Comparison of ENCODE assay signal across 27 cellular contexts in the genomic region with DNA sequence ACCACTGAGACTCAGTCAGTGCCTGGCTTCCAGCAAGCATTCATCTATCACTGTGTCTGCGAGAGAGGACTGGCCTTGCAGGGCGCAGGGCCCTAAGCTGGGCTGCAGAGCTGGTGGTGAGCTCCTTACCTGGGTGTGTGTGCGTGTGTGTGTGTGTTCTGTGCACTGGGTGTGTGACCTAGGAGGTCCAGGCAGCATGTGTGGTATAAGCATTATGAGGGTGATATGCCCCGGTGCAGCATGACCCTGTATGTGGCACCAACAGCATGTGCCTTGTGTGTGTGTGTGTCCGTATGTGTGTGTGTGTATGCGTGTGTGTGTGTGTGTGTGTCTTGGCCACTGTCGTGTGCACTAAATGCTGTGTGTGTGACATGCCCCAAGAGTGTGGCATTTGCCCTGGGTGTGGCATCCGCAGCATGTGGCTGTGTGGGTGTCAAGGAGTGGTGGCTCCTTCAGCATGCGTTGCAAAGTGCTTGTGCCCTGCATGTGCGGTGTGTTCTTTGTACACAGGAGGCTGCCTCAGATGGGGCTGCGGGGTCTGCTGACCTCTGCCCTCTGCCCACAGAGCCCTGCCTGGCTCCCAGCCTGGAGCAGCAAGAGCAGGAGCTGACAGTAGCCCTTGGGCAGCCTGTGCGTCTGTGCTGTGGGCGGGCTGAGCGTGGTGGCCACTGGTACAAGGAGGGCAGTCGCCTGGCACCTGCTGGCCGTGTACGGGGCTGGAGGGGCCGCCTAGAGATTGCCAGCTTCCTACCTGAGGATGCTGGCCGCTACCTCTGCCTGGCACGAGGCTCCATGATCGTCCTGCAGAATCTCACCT. TPM values are rescaled to one million over a fixed set of nuclear protein-coding genes. Genes with fewer than 3 reads are reported as not detected.
A peak's percentile ranks its signal among the peaks of the same experiment; 100 is the strongest.
DNase-seq lines count a peak whose midpoint lies in the region; ATAC-seq and TF ChIP-seq lines count a peak whose summit lies in the region.
"Had no signal": no experiment of that assay in that cellular context is flagged by ENCODE, and none has a peak within 500 bp of the region (broad histone marks: within the 10 kb centered on the region; RNA-seq: fewer than 3 reads in every experiment).

No MANE protein-coding gene starts in this region.

- H2BK15ac ChIP-seq in mesenchymal stem cell (ENCODE audit: low read depth, poor library complexity, severe bottlenecking) = no peak overlapping the region

- no peak for TF ChIP-seq CTCF in choroid plexus epithelial cell (conservative IDR thresholded peaks at IDR 0.05; ENCODE audit: low read depth, low read length)
- TF ChIP-seq CTCF in spleen (IDR thresholded peaks at IDR 0.05 in 8 of 11, conservative IDR thresholded peaks at IDR 0.05 in 3 of 11) = no peak

- H2BK5ac ChIP-seq in mesenchymal stem cell (ENCODE audit: low read depth, low read length, poor library complexity, severe bottlenecking) = no peak overlapping the region

- peak; percentile 18 for DNase-seq in H7
- DNase-seq in choroid plexus epithelial cell (ENCODE audit: low read depth) = peak; percentile 18
- no peak for DNase-seq in mesenchymal stem cell
- no peak for DNase-seq in spleen
- DNase-seq in EL = no peak
- DNase-seq in activated CD4-positive, alpha-beta T cell treated with anti-CD3 and anti-CD28 coated beads for 1 hour = no peak
- no peak for DNase-seq in A172 (ENCODE audit: low spot score)
- DNase-seq: activated CD4-positive, alpha-beta T cell treated with anti-CD3 and anti-CD28 coated beads, Interleukin-2, amount 50 U/mL, for 1 hour; activated naive CD4-positive, alpha-beta T cell treated with anti-CD3 and anti-CD28 coated beads, Interleukin-2, amount 50 U/mL, for 16 hours; amniotic stem cell; cortex of kidney; effector memory CD8-positive, alpha-beta T cell; mesendoderm; NCI-H146; NCI-H510A; occipital lobe; stimulated activated CD4-positive, alpha-beta T cell treated with anti-CD3 and anti-CD28 coated beads, Interleukin-2, amount 100 ng/mL, for 24 hours; T-helper 9 cell; WERI-Rb-1 had no signal

- peaks cover 58% of the 10 kb centered on the region for H3K4me1 ChIP-seq in mesenchymal stem cell (ENCODE audit: control insufficient read depth, insufficient read depth, low read depth, low read length)
- peaks cover 6 to 83% (median 27%) of the 10 kb centered on the region in 6 donors for H3K4me1 ChIP-seq in spleen

- WGBS in mesenchymal stem cell = 89% methylated on average over 21 of the region's 21 CpGs
- WGBS in spleen, 5 donors = 74 to 94% (median 80%) methylated on average over 15 to 21 of the region's 21 CpGs

- H3K9me3 ChIP-seq in mesenchymal stem cell (ENCODE audit: control insufficient read depth, low read length) = no peaks in the 10 kb centered on the region
- no peaks in the 10 kb centered on the region for H3K9me3 ChIP-seq in spleen
- H3K9me3 ChIP-seq: breast epithelium, heart right ventricle, tibial nerve had no signal

- H3K4me2 ChIP-seq in mesenchymal stem cell (ENCODE audit: low read length, poor library complexity, severe bottlenecking) = no peak overlapping the region
- H3K4me2 ChIP-seq: GM23338 had no signal

- peak overlapping the region in 1 of 2 experiments; percentile 21 for H2BK12ac ChIP-seq in mesenchymal stem cell (ENCODE audit: low read length in 2 of 2)

- intact Hi-C loops in spleen (cut with DNase I; ENCODE audit: low total_unique reads) = no loop called here

- peak overlapping the region in 1 of 2 experiments; percentile 19 for H3K14ac ChIP-seq in mesenchymal stem cell (ENCODE audit: low read length in 2 of 2)

- H3K79me1 ChIP-seq in mesenchymal stem cell (replicated peaks; ENCODE audit: low read length, poor library complexity, severe bottlenecking) = peaks cover 7% of the 10 kb centered on the region

- no peak overlapping the region for H3K4me3 ChIP-seq in H7 (ENCODE audit: insufficient read depth, low read depth, low read length)
- no peak overlapping the region for H3K4me3 ChIP-seq in choroid plexus epithelial cell (ENCODE audit: low read depth, low read length)
- H3K4me3 ChIP-seq in mesenchymal stem cell (ENCODE audit: insufficient read depth in 1 of 2, low read depth in 1 of 2, low read length in 2 of 2) = no peak overlapping the region
- peak overlapping the region in 1 of 8 donors; percentile 1 for H3K4me3 ChIP-seq in spleen
- H3K4me3 ChIP-seq: breast epithelium, GM12878, GM23338, heart right ventricle, skin epidermis, tibial nerve had no signal

- no peak overlapping the region for H3K9ac ChIP-seq in mesenchymal stem cell (ENCODE audit: low read length)

- H3K36me3 ChIP-seq in H7 (replicated peaks; ENCODE audit: control insufficient read depth, insufficient read depth, low read length) (peaks cover 21% of the 10 kb centered on the region), mesenchymal stem cell (ENCODE audit: control insufficient read depth in 1 of 2, insufficient read depth in 2 of 2, low read depth in 1 of 2, low read length in 2 of 2) (peaks cover 0 to 51% of the 10 kb centered on the region in 2 experiments), spleen (peaks cover 0 to 25% (median 0%) of the 10 kb centered on the region in 6 donors)
- H3K36me3 ChIP-seq: breast epithelium, heart right ventricle, tibial nerve, WERI-Rb-1 had no signal

- H3K18ac ChIP-seq in mesenchymal stem cell (ENCODE audit: low read depth in 1 of 2, low read length in 2 of 2) = peak overlapping the region in 1 of 2 experiments; percentile 31

- H3K27me3 ChIP-seq in H7 (ENCODE audit: control insufficient read depth, insufficient read depth, low read length) (no peaks in the 10 kb centered on the region; the same call in 1 of the 2 replicates), mesenchymal stem cell (ENCODE audit: control insufficient read depth in 1 of 2, insufficient read depth in 1 of 2, low read length in 2 of 2) (peaks cover 0 to 41% of the 10 kb centered on the region in 2 experiments), spleen (replicated peaks in 1 of 7) (peaks cover 0 to 26% (median 0%) of the 10 kb centered on the region in 7 donors)
- H3K27me3 ChIP-seq: breast epithelium had no signal

- H2AFZ ChIP-seq in mesenchymal stem cell (ENCODE audit: low read depth, low read length) = no peak overlapping the region
- H2AFZ ChIP-seq: GM23338 had no signal

- H2AK5ac ChIP-seq in mesenchymal stem cell (ENCODE audit: low read length, severe bottlenecking) = no peak overlapping the region

- no peak overlapping the region for H2BK120ac ChIP-seq in mesenchymal stem cell (ENCODE audit: low read depth, low read length)

- H4K8ac ChIP-seq in mesenchymal stem cell (ENCODE audit: low read length) = no peak overlapping the region

- no peak for TF ChIP-seq POLR2A in spleen (IDR thresholded peaks at IDR 0.05)

- no peak overlapping the region for H3K23ac ChIP-seq in mesenchymal stem cell (ENCODE audit: low read length in 2 of 2)

- peak overlapping the region; percentile 58 for H4K91ac ChIP-seq in mesenchymal stem cell (ENCODE audit: low read length)

- peak overlapping the region in 1 of 2 experiments; percentile 2 for H3K4ac ChIP-seq in mesenchymal stem cell (ENCODE audit: low read depth in 1 of 2, low read length in 2 of 2)

- ATAC-seq in GM18870 (IDR thresholded peaks at IDR 0.05; ENCODE audit: unreplicated experiment) = no peak
- ATAC-seq: effector memory CD8-positive, alpha-beta T cell; GM12878; GM23338 had no signal

- no peak overlapping the region for H3K27ac ChIP-seq in mesenchymal stem cell (ENCODE audit: low read length, poor library complexity, severe bottlenecking)
- H3K27ac ChIP-seq in spleen = peak overlapping the region in 5 of 8 donors; percentile 42 to 71 (median 53)
- H3K27ac ChIP-seq: breast epithelium, skin epidermis, WERI-Rb-1 had no signal

RNA-seq across cellular contexts. Expression of gene FGFR4, which starts 3.3 kb away (rescaled TPM):
- total RNA-seq in H7 (2014; rRNA removed; shearing (Covaris generic)) = 105 and 110 TPM in 2 replicates
- 16.1 TPM for polyA plus RNA-seq in mesenchymal stem cell (2013, experiment 1 of 2)
- polyA plus RNA-seq in mesenchymal stem cell (2013, experiment 2 of 2) = 16.0 TPM
- total RNA-seq in spleen = 10 to 100 TPM; 10.1 to 41.6 (median 28.9) TPM
- polyA plus RNA-seq in spleen = 10 to 100 TPM in 2 of 3 donors, 1 to 10 TPM in 1; 5.2 to 23.4 (median 15.4) TPM
- 9.1 and 10.7 TPM in 2 replicates for total RNA-seq in A172 (2014; rRNA removed; shearing (Covaris generic))
- polyA plus RNA-seq: CD14-positive monocyte had no signal

RNA-seq across cellular contexts. Expression of gene NSD1, which starts 43.5 kb away (rescaled TPM):
- total RNA-seq in H7 (2014; rRNA removed; shearing (Covaris generic)) = 43.4 and 51.2 TPM in 2 replicates
- polyA plus RNA-seq in mesenchymal stem cell (2013, experiment 1 of 2) = 15.1 TPM
- polyA plus RNA-seq in mesenchymal stem cell (2013, experiment 2 of 2) = 14.0 TPM
- 100 to 1,000 TPM in 2 of 7 donors, 10 to 100 TPM in 5; 65.0 to 130 (median 79.7) TPM for total RNA-seq in spleen
- 1 to 10 TPM; 4.1 to 9.7 (median 5.0) TPM for polyA plus RNA-seq in spleen
- total RNA-seq in A172 (2014; rRNA removed; shearing (Covaris generic)) = 39.9 and 48.6 TPM in 2 replicates

Comparison
In these comparisons a context has a peak if more than half of its experiments do, and no peak if none do; other contexts are left out.
1. DNase-seq: peak in H7 (single experiment) and choroid plexus epithelial cell (single experiment); none in mesenchymal stem cell (single experiment), spleen (single experiment), EL (single experiment), activated CD4-positive, alpha-beta T cell treated with anti-CD3 and anti-CD28 coated beads for 1 hour (single experiment) and A172 (single experiment).